In genomic region chr9:133133680-133134418, GRCh38 we compare ENCODE assay signal across 1 cellular context.
TF ChIP-seq lines count a peak whose summit lies in the region.

No MANE protein-coding gene starts in this region.

TF ChIP-seq in K562, 482 proteins besides CTCF, POLR2A, EP300 and RAD21 (continued from another document and continues in another):
- TF ChIP-seq CUX1 (CRISPR knock-in tag; IDR thresholded peaks at IDR 0.05): 0 out of 2 replicates have a peak, but pooled peaks have one; percentile 23
- TF ChIP-seq XRCC4 (IDR thresholded peaks at IDR 0.05; ENCODE audit: extremely low read depth, insufficient read depth, insufficient read length): no peak
- 0 out of 2 replicates have a peak, but pooled peaks have one; percentile 28 for TF ChIP-seq TAL1 (IDR thresholded peaks at IDR 0.05)
- no peak; the same call in 1 of the 2 replicates for TF ChIP-seq DIDO1 (tag; IDR thresholded peaks at IDR 0.05; ENCODE audit: low read depth)
- TF ChIP-seq TAF7 (tag; IDR thresholded peaks at IDR 0.05): no peak
- TF ChIP-seq FOXK1 (CRISPR knock-in tag; IDR thresholded peaks at IDR 0.05; ENCODE audit: borderline replicate concordance): peak; percentile 94
- no peak for TF ChIP-seq ZBTB49 (CRISPR knock-in tag; IDR thresholded peaks at IDR 0.05; ENCODE audit: borderline replicate concordance)
- no peak for TF ChIP-seq ETS2 (tag; IDR thresholded peaks at IDR 0.05; ENCODE audit: borderline replicate concordance, poor library complexity, severe bottlenecking)
- TF ChIP-seq SIN3A (IDR thresholded peaks at IDR 0.05; ENCODE audit: borderline replicate concordance in 2 of 2, control insufficient read depth in 1 of 2, low read depth in 2 of 2, low read length in 2 of 2): peak in 1 of 2 experiments; percentile 46; a peak in 1 of 4 replicates
- TF ChIP-seq ZNF197 (CRISPR knock-in tag; IDR thresholded peaks at IDR 0.05; ENCODE audit: low read depth): no peak
- TF ChIP-seq ELF2 (CRISPR knock-in tag; IDR thresholded peaks at IDR 0.05): no peak
- TF ChIP-seq MBD1 (CRISPR knock-in tag; IDR thresholded peaks at IDR 0.05): no peak
- 0 out of 2 replicates have a peak, but pooled peaks have one; percentile 43 for TF ChIP-seq ZBTB33 (CRISPR knock-in tag; IDR thresholded peaks at IDR 0.05)
- no peak for TF ChIP-seq ZNF717 (CRISPR knock-in tag; IDR thresholded peaks at IDR 0.05)
- no peak for TF ChIP-seq MIER1 (IDR thresholded peaks at IDR 0.05; ENCODE audit: low read depth)
- no peak for TF ChIP-seq MCM5 (IDR thresholded peaks at IDR 0.05; ENCODE audit: low read depth)
- peak in 1 of 2 experiments; percentile 34; a peak in 1 of 4 replicates for TF ChIP-seq TRIM24 (IDR thresholded peaks at IDR 0.05)
- no peak for TF ChIP-seq RERE (CRISPR knock-in tag; IDR thresholded peaks at IDR 0.05; ENCODE audit: borderline replicate concordance)
- TF ChIP-seq SMARCB1 (IDR thresholded peaks at IDR 0.05; ENCODE audit: insufficient read length, low read depth): no peak
- TF ChIP-seq ESRRA (IDR thresholded peaks at IDR 0.05; ENCODE audit: borderline replicate concordance, low read depth): peak; percentile 4; the same call in 1 of the 2 replicates
- TF ChIP-seq RNF2 (IDR thresholded peaks at IDR 0.05): peak; percentile 96
- TF ChIP-seq HMG20A (CRISPR knock-in tag; conservative IDR thresholded peaks at IDR 0.05): no peak
- peak; percentile 98 for TF ChIP-seq FOSL1 (tag; conservative IDR thresholded peaks at IDR 0.05)
- no peak for TF ChIP-seq NFE2L1 (tag; IDR thresholded peaks at IDR 0.05; ENCODE audit: borderline replicate concordance, low read depth)
- no peak for TF ChIP-seq NR2F6 (CRISPR knock-in tag; IDR thresholded peaks at IDR 0.05)
- TF ChIP-seq NR2C2 (CRISPR knock-in tag; IDR thresholded peaks at IDR 0.05): no peak
- TF ChIP-seq NR2C2 (tag; IDR thresholded peaks at IDR 0.05): peak; percentile 76; the same call in 1 of the 2 replicates
- no peak for TF ChIP-seq CEBPZ (IDR thresholded peaks at IDR 0.05; ENCODE audit: borderline replicate concordance, low read depth, low read length)
- TF ChIP-seq RBM14 (IDR thresholded peaks at IDR 0.05; ENCODE audit: borderline replicate concordance, insufficient read depth, low read depth, low read length): no peak
- no peak for TF ChIP-seq RBM25 (IDR thresholded peaks at IDR 0.05; ENCODE audit: low read depth, low read length, severe bottlenecking)
- TF ChIP-seq EP400 (IDR thresholded peaks at IDR 0.05): no peak
- TF ChIP-seq SP1 (CRISPR knock-in tag; IDR thresholded peaks at IDR 0.05): no peak
- no peak for TF ChIP-seq ZNF77 (CRISPR knock-in tag; IDR thresholded peaks at IDR 0.05)
- TF ChIP-seq KDM2B (CRISPR knock-in tag; IDR thresholded peaks at IDR 0.05): no peak
- TF ChIP-seq UBTF (IDR thresholded peaks at IDR 0.05; ENCODE audit: borderline replicate concordance in 1 of 2, low read depth in 2 of 2, low read length in 2 of 2): 0 out of 4 replicates have a peak, but pooled peaks of 1 of the 2 experiments have one; percentile 72
- no peak for TF ChIP-seq KLF1 (tag; IDR thresholded peaks at IDR 0.05)
- peak; percentile 87 for TF ChIP-seq ZNF175 (CRISPR knock-in tag; IDR thresholded peaks at IDR 0.05; ENCODE audit: low read depth)
